In genomic region chr6:130018830-130019795, GRCh38 we compare ENCODE assay signal across 8 cellular contexts. TPM values are rescaled to one million over a fixed set of nuclear protein-coding genes. Genes with fewer than 3 reads are reported as not detected.
DNase-seq lines count a peak whose midpoint lies in the region; FAIRE-seq and TF ChIP-seq lines count a peak whose summit lies in the region.

No MANE protein-coding gene starts in this region.

- TF ChIP-seq CTCF in HFF-Myc (IDR thresholded peaks at IDR 0.05; ENCODE audit: low read depth, low read length, missing control alignments) (no peak), epithelial cell of proximal tubule (conservative IDR thresholded peaks at IDR 0.05; ENCODE audit: low read depth, low read length) (no peak)

- no peak for TF ChIP-seq POLR2A in GM12891 (IDR thresholded peaks at IDR 0.05; ENCODE audit: low read depth, low read length)

- H3K9ac ChIP-seq in subcutaneous abdominal adipose tissue (ENCODE audit: low read length in 5 of 5) = peak overlapping the region in 4 of 5 donors; percentile 43 to 84 (median 74)

- DNase-seq in GM12891 (ENCODE audit: insufficient read length, low spot score) (peak; percentile 28), HFF-Myc (ENCODE audit: extremely low read depth, low read depth) (no peak), NCI-H526 treated with DMSO at 0.1 percent for 48 hours (lab: John Stamatoyannopoulos, UW) (peak; percentile 13), activated T-cell treated with anti-CD3 and anti-CD28 coated beads for 4 hours (peak; percentile 32), epithelial cell of proximal tubule (ENCODE audit: low read depth) (no peak), mucosa of gallbladder (ENCODE audit: low spot score) (peak; percentile 15), NCI-H2196 (lab: John Stamatoyannopoulos, UW; ENCODE audit: unreplicated experiment) (no peak)

- peaks cover 0 to 10% (median 8%) of the 10 kb centered on the region in 5 donors for H3K4me1 ChIP-seq in subcutaneous abdominal adipose tissue (ENCODE audit: control insufficient read depth in 5 of 5, insufficient read depth in 5 of 5, low read length in 5 of 5)

- no peak for FAIRE-seq in GM12891 (lab: Jason Lieb, UNC)

- no peaks in the 10 kb centered on the region for H3K9me3 ChIP-seq in subcutaneous abdominal adipose tissue (ENCODE audit: control insufficient read depth in 5 of 5, low read length in 5 of 5)

- no peaks in the 10 kb centered on the region for H3K36me3 ChIP-seq in subcutaneous abdominal adipose tissue (ENCODE audit: control insufficient read depth in 5 of 5, insufficient read depth in 5 of 5, low read length in 5 of 5)

- peak overlapping the region; percentile 50 for H3K27ac ChIP-seq in subcutaneous abdominal adipose tissue (ENCODE audit: low read depth, low read length)

- H3K4me3 ChIP-seq in HFF-Myc (replicated peaks; ENCODE audit: low read depth, low read length) = peak overlapping the region; percentile 65
- peak overlapping the region; percentile 81 for H3K4me3 ChIP-seq in epithelial cell of proximal tubule (ENCODE audit: low read depth, low read length)
- H3K4me3 ChIP-seq in subcutaneous abdominal adipose tissue (ENCODE audit: low read depth in 1 of 5, low read length in 5 of 5) = peak overlapping the region; percentile 80 to 92 (median 90)

- no peaks in the 10 kb centered on the region for H3K27me3 ChIP-seq in subcutaneous abdominal adipose tissue (ENCODE audit: control insufficient read depth in 5 of 5, insufficient read depth in 4 of 5, low read length in 5 of 5)

TF ChIP-seq in GM12891, 5 proteins besides CTCF, POLR2A, EP300 and RAD21:
- TF ChIP-seq POLR2AphosphoS5 (IDR thresholded peaks at IDR 0.05; ENCODE audit: low read depth, low read length) (no peak), PAX5 (IDR thresholded peaks at IDR 0.05; ENCODE audit: insufficient read depth, low read length, severe bottlenecking) (no peak), SPI1 (IDR thresholded peaks at IDR 0.05; ENCODE audit: low read depth, low read length) (no peak), TAF1 (IDR thresholded peaks at IDR 0.05; ENCODE audit: low read depth, low read length) (no peak), POU2F2 (IDR thresholded peaks at IDR 0.05; ENCODE audit: low read depth, low read length) (no peak)
TF ChIP-seq in GM12891: peak in this region for 0.

RNA-seq across cellular contexts. Expression of gene L3MBTL3, which starts 0.7 kb away (rescaled TPM):
- polyA plus RNA-seq in GM12891 (2012; ENCODE audit: low read depth, missing spikeins) = 4.6 TPM
- 6.3 and 9.6 TPM in 2 replicates for total RNA-seq in epithelial cell of proximal tubule
- total RNA-seq in mucosa of gallbladder = 8.5 TPM

Comparison
In these comparisons a context has a peak if more than half of its experiments do, and no peak if none do; other contexts are left out.
1. DNase-seq: peak in GM12891 (single experiment), NCI-H526 treated with DMSO at 0.1 percent for 48 hours (single experiment), activated T-cell treated with anti-CD3 and anti-CD28 coated beads for 4 hours (single experiment) and mucosa of gallbladder (single experiment); none in HFF-Myc (single experiment), epithelial cell of proximal tubule (single experiment) and NCI-H2196 (single experiment).
2. Peak in every context shown above with its lines, with median percentiles within 50 percentile points of each other: H3K4me3 ChIP-seq.